Comparison of ENCODE assay signal across 25 cellular contexts in the genomic region with DNA sequence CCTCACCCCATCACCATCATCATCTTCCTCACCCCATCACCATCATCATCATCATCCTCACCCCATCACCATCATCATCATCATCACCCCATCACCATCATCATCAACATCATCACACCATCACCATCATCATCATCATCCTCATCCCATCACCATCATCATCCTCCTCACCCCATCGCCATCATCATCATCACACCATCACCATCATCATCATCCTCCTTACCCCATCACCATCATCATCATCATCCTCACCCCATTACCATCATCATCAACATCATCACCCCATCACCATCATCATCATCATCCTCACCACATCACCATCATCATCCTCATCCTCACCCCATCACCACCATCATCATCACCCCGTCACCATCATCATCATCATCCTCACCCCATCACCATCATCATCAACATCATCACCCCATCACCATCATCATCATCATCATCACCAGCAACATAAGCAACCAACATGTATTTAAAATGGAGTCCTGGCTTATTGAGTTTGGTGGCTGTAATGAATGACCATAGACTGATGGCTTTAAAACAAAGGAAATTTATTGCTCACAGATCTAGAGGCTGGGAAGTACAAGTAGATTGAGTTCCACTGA.
"Had no signal": no experiment of that assay in that cellular context is flagged by ENCODE, and none has a peak within 500 bp of the region (broad histone marks: within the 10 kb centered on the region; RNA-seq: fewer than 3 reads in every experiment).

No MANE protein-coding gene starts in this region.

- FAIRE-seq: endometrium, islet of Langerhans, keratinocyte had no signal

- ATAC-seq: effector memory CD8-positive, alpha-beta T cell; esophagus mucosa; gastrocnemius medialis; heart right ventricle; left cardiac atrium; left lung; left ventricle myocardium superior; lower lobe of right lung; mucosa of descending colon had no signal

- H3K36me3 ChIP-seq: colonic mucosa, esophagus squamous epithelium, gastrocnemius medialis, heart right ventricle, left lung, lower lobe of right lung had no signal

- H3K9me3 ChIP-seq: colonic mucosa, esophagus squamous epithelium, gastrocnemius medialis, heart right ventricle, left lung, lower lobe of right lung, mucosa of descending colon had no signal

- H3K27me3 ChIP-seq: colonic mucosa, esophagus squamous epithelium, gastrocnemius medialis, heart right ventricle, left lung had no signal

- DNase-seq: colonic mucosa; cortex of kidney; effector CD8-positive, alpha-beta T cell; effector memory CD8-positive, alpha-beta T cell; endodermal cell; erythroblast; esophagus squamous epithelium; foreskin fibroblast; foreskin melanocyte; gastrocnemius medialis; glutamatergic neuron; head of caudate nucleus; heart right ventricle; hippocampal formation; left cardiac atrium; left lung; left ventricle myocardium superior; lower lobe of right lung; mesenchymal stem cell; mucosa of descending colon had no signal

- H3K4me1 ChIP-seq: colonic mucosa, esophagus squamous epithelium, gastrocnemius medialis, heart right ventricle, left lung, lower lobe of right lung had no signal

- H3K4me3 ChIP-seq: colonic mucosa, esophagus squamous epithelium, gastrocnemius medialis, heart right ventricle, left lung, lower lobe of right lung, mucosa of descending colon had no signal

- H3K27ac ChIP-seq: colonic mucosa, epithelial cell of prostate, esophagus squamous epithelium, gastrocnemius medialis, heart right ventricle, left lung, lower lobe of right lung had no signal
